In the genomic region with DNA sequence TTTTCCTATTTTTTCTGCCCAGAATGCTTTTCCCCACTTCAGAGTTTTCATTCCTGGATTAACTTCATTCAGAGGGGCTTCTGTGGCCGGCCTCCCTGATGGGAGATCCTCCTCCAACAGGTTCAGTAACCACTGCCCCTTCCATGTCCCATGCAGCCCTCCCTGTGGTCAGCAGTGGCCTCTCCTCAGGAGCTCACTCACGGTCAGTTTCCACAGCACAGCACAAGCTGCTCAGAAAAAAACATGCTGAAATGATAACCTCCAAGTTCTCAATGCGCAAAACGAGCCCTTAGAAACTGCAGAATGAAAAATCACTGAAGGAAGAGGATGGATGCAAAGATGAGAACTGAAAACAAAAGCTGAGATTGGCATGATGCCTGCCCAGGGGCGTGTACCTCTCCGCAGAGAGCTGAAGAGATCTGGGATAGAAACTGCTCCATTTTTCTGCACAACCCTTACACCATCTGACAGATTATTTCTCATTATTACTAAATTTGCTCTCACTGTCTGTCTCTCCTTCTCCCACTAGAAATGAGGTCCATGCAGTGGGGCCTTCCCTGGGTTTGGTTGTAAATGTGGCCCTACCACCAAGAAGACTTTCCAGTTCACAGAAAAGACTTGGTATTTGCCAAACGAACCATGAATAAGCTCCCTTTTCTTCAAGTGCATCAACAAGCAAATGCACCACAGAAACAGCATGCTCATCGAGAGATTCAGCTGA, we compare ENCODE assay signal across 1 cellular context.
TF ChIP-seq lines count a peak whose summit lies in the region.

No MANE protein-coding gene starts in this region.

TF ChIP-seq in GM12878, 131 proteins besides CTCF, POLR2A, EP300 and RAD21:
- TF ChIP-seq, protein P1, sequence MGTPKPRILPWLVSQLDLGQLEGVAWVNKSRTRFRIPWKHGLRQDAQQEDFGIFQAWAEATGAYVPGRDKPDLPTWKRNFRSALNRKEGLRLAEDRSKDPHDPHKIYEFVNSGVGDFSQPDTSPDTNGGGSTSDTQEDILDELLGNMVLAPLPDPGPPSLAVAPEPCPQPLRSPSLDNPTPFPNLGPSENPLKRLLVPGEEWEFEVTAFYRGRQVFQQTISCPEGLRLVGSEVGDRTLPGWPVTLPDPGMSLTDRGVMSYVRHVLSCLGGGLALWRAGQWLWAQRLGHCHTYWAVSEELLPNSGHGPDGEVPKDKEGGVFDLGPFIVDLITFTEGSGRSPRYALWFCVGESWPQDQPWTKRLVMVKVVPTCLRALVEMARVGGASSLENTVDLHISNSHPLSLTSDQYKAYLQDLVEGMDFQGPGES (IDR thresholded peaks at IDR 0.05), result no peak
- TF ChIP-seq, protein P2, sequence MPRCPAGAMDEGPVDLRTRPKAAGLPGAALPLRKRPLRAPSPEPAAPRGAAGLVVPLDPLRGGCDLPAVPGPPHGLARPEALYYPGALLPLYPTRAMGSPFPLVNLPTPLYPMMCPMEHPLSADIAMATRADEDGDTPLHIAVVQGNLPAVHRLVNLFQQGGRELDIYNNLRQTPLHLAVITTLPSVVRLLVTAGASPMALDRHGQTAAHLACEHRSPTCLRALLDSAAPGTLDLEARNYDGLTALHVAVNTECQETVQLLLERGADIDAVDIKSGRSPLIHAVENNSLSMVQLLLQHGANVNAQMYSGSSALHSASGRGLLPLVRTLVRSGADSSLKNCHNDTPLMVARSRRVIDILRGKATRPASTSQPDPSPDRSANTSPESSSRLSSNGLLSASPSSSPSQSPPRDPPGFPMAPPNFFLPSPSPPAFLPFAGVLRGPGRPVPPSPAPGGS (IDR thresholded peaks at IDR 0.05; ENCODE audit: borderline replicate concordance, insufficient read depth, low read depth, low read length, poor library complexity, severe bottlenecking), result peak; percentile 28
TF ChIP-seq in GM12878: peak in this region for 1.
